Comparison of ENCODE assay signal across 33 cellular contexts in genomic region chr17:322006-322780, GRCh38. TPM values are rescaled to one million over a fixed set of nuclear protein-coding genes. Genes with fewer than 3 reads are reported as not detected.
A peak's percentile ranks its signal among the peaks of the same experiment; 100 is the strongest.
DNase-seq lines count a peak whose midpoint lies in the region; ATAC-seq, FAIRE-seq and TF ChIP-seq lines count a peak whose summit lies in the region.
"Had no signal": no experiment of that assay in that cellular context is flagged by ENCODE, and none has a peak within 500 bp of the region (broad histone marks: within the 10 kb centered on the region; RNA-seq: fewer than 3 reads in every experiment).

No MANE protein-coding gene starts in this region.

- H3K27me3 Mint-ChIP-seq in chondrocyte (ENCODE audit: low read depth) = peaks cover 13% of the 10 kb centered on the region
- H3K27me3 Mint-ChIP-seq in nephron (ENCODE audit: low read depth) = peaks cover 22% of the 10 kb centered on the region
- H3K27me3 Mint-ChIP-seq: activated CD8-positive, alpha-beta memory T cell treated with anti-CD3 and anti-CD28 coated beads, Interleukin-2, amount 10 ng/mL, durations not matched to agents 7 days and 5 days; progenitor cell of endocrine pancreas had no signal

- FAIRE-seq in GM12891 (lab: Jason Lieb, UNC) = no peak

- H3K36me3 Mint-ChIP-seq in chondrocyte (ENCODE audit: low read depth) = peaks cover 6% of the 10 kb centered on the region
- H3K36me3 Mint-ChIP-seq in nephron (ENCODE audit: low read depth) = peaks cover 24% of the 10 kb centered on the region
- H3K36me3 Mint-ChIP-seq: activated CD8-positive, alpha-beta memory T cell treated with anti-CD3 and anti-CD28 coated beads, Interleukin-2, amount 10 ng/mL, durations not matched to agents 7 days and 5 days; CD14-positive monocyte; stimulated activated effector memory CD8-positive, alpha-beta T cell treated with anti-CD3 and anti-CD28 coated beads, Interleukin-12 subunit alpha, Interleukin-12 subunit beta, amount 100 ng/mL, for 72 hours had no signal

- TF ChIP-seq CTCF in chondrocyte (IDR thresholded peaks at IDR 0.05) (no peak), nephron (IDR thresholded peaks at IDR 0.05; ENCODE audit: unreplicated experiment in 3 of 3) (no peak), spleen (IDR thresholded peaks at IDR 0.05 in 8 of 11, conservative IDR thresholded peaks at IDR 0.05 in 3 of 11) (no peak), GM10266 (IDR thresholded peaks at IDR 0.05; ENCODE audit: control insufficient read depth, insufficient read depth, low read depth, missing control alignments) (no peak)

- H3K27ac Mint-ChIP-seq in chondrocyte (ENCODE audit: unreplicated experiment) (no peak overlapping the region), nephron (peak overlapping the region; percentile 45 to 71 (median 59))
- H3K27ac Mint-ChIP-seq: activated CD8-positive, alpha-beta memory T cell treated with anti-CD3 and anti-CD28 coated beads, Interleukin-2, amount 10 ng/mL, durations not matched to agents 7 days and 5 days; memory B cell; stimulated activated effector memory CD8-positive, alpha-beta T cell treated with anti-CD3 and anti-CD28 coated beads, Interleukin-12 subunit alpha, Interleukin-12 subunit beta, amount 100 ng/mL, for 72 hours had no signal

- H3K27me3 ChIP-seq in spleen (replicated peaks in 1 of 7) = no peaks in the 10 kb centered on the region
- H3K27me3 ChIP-seq: adrenal gland, body of pancreas, transverse colon had no signal

- H3K9me3 Mint-ChIP-seq in chondrocyte (ENCODE audit: low read depth) (no peaks in the 10 kb centered on the region), nephron (peaks cover 13% of the 10 kb centered on the region)
- H3K9me3 Mint-ChIP-seq: activated T-cell treated with anti-CD3 and anti-CD28 coated beads, Interleukin-2, amount 50 U/mL, for 4 hours; stimulated activated effector memory CD8-positive, alpha-beta T cell treated with anti-CD3 and anti-CD28 coated beads, Interleukin-12 subunit alpha, Interleukin-12 subunit beta, amount 100 ng/mL, for 72 hours had no signal

- H3K36me3 ChIP-seq in spleen = peaks cover 0 to 65% (median 13%) of the 10 kb centered on the region in 6 donors
- H3K36me3 ChIP-seq: neutrophil, transverse colon had no signal

- DNase-seq in activated effector memory CD4-positive, alpha-beta T cell treated with anti-CD3 and anti-CD28 coated beads, Interleukin-2, amount 50 U/mL, for 16 hours = peak; percentile 51
- no peak for DNase-seq in activated effector memory CD4-positive, alpha-beta T cell treated with Interleukin-2 at 50 U/mL for 16 hours
- DNase-seq in chondrocyte (ENCODE audit: low spot score) = peak; percentile 69
- DNase-seq in spleen = peak; percentile 35
- no peak for DNase-seq in GM12891 (ENCODE audit: insufficient read length, low spot score)
- no peak for DNase-seq in GM10266 (ENCODE audit: extremely low spot score)
- DNase-seq: 8988T; activated CD4-positive, alpha-beta T cell treated with anti-CD3 and anti-CD28 coated beads, Interleukin-2, amount 50 U/mL, for 1 hour; activated CD4-positive, CD25-positive, alpha-beta regulatory T cell; activated CD8-positive, alpha-beta memory T cell treated with anti-CD3 and anti-CD28 coated beads, Interleukin-2, amount 10 ng/mL, durations not matched to agents 7 days and 5 days; activated T-cell treated with anti-CD3 and anti-CD28 coated beads, Interleukin-2, amount 50 U/mL, for 4 hours; DMS79; foreskin melanocyte; GDM1; GOT3; KG1; MM.1S; NCI-H1105 treated with DMSO at 0.1 percent for 48 hours; NCI-H1930; NK-92 treated with Interleukin-12 subunit alpha and Interleukin-12 subunit beta, amount 100 ng/mL, for 24 hours; T-helper 1 cell; transverse colon had no signal

- no peak overlapping the region for H3K27ac ChIP-seq in spleen
- H3K27ac ChIP-seq: adrenal gland, body of pancreas, HL-60, neutrophil, SK-N-MC, transverse colon had no signal

- no peak overlapping the region for H3K4me3 ChIP-seq in spleen
- H3K4me3 ChIP-seq: adrenal gland, body of pancreas, SK-N-MC, transverse colon had no signal

- no peak overlapping the region for H3K4me3 Mint-ChIP-seq in chondrocyte (ENCODE audit: unreplicated experiment)
- H3K4me3 Mint-ChIP-seq in nephron = peak overlapping the region; percentile 0 to 71 (median 39)
- H3K4me3 Mint-ChIP-seq: activated CD8-positive, alpha-beta memory T cell treated with anti-CD3 and anti-CD28 coated beads, Interleukin-2, amount 10 ng/mL, durations not matched to agents 7 days and 5 days; activated T-cell treated with anti-CD3 and anti-CD28 coated beads, Interleukin-2, amount 50 U/mL, for 4 hours; CD14-positive monocyte; memory B cell; stimulated activated effector memory CD8-positive, alpha-beta T cell treated with anti-CD3 and anti-CD28 coated beads, Interleukin-12 subunit alpha, Interleukin-12 subunit beta, amount 100 ng/mL, for 72 hours had no signal

- intact Hi-C loops in spleen (cut with DNase I; ENCODE audit: low total_unique reads) = no loop called here

- ATAC-seq in HG03439 (IDR thresholded peaks at IDR 0.05; ENCODE audit: unreplicated experiment) = no peak
- ATAC-seq: activated CD8-positive, alpha-beta memory T cell treated with anti-CD3 and anti-CD28 coated beads, Interleukin-2, amount 10 ng/mL, durations not matched to agents 7 days and 5 days; activated T-cell treated with anti-CD3 and anti-CD28 coated beads, Interleukin-2, amount 50 U/mL, for 4 hours; stimulated activated effector memory CD8-positive, alpha-beta T cell treated with anti-CD3 and anti-CD28 coated beads, Interleukin-12 subunit alpha, Interleukin-12 subunit beta, amount 100 ng/mL, for 72 hours had no signal

- H3K4me1 Mint-ChIP-seq in chondrocyte (ENCODE audit: low read depth) = no peaks in the 10 kb centered on the region
- peaks cover 38% of the 10 kb centered on the region for H3K4me1 Mint-ChIP-seq in nephron
- H3K4me1 Mint-ChIP-seq: activated CD8-positive, alpha-beta memory T cell treated with anti-CD3 and anti-CD28 coated beads, Interleukin-2, amount 10 ng/mL, durations not matched to agents 7 days and 5 days; CD14-positive monocyte; memory B cell; stimulated activated effector memory CD8-positive, alpha-beta T cell treated with anti-CD3 and anti-CD28 coated beads, Interleukin-12 subunit alpha, Interleukin-12 subunit beta, amount 100 ng/mL, for 72 hours had no signal

- TF ChIP-seq POLR2A in spleen (IDR thresholded peaks at IDR 0.05) (no peak), GM12891 (IDR thresholded peaks at IDR 0.05; ENCODE audit: low read depth, low read length) (no peak)

- H3K4me1 ChIP-seq in spleen = no peaks in the 10 kb centered on the region
- H3K4me1 ChIP-seq: adrenal gland, body of pancreas, transverse colon had no signal

- 78 to 88% (median 85%) methylated on average over 27 of the region's 27 CpGs for WGBS in spleen, 5 donors

- no peaks in the 10 kb centered on the region for H3K9me3 ChIP-seq in spleen
- H3K9me3 ChIP-seq: adrenal gland, body of pancreas, neutrophil, transverse colon had no signal

TF ChIP-seq in GM12891, 5 proteins besides CTCF, POLR2A, EP300 and RAD21:
- TF ChIP-seq TAF1 (IDR thresholded peaks at IDR 0.05; ENCODE audit: low read depth, low read length) = no peak
- no peak for TF ChIP-seq POU2F2 (IDR thresholded peaks at IDR 0.05; ENCODE audit: low read depth, low read length)
- TF ChIP-seq PAX5 (IDR thresholded peaks at IDR 0.05; ENCODE audit: insufficient read depth, low read length, severe bottlenecking) = no peak

RNA-seq across cellular contexts. Expression of gene RPH3AL, which starts 30.4 kb away (rescaled TPM):
- total RNA-seq in chondrocyte = 3.4 to 4.1 TPM (median 4.0 TPM) in 3 replicates
- 100 to 1,000 TPM in 1 of 7 donors, 10 to 100 TPM in 6; 44.2 to 182 (median 58.6) TPM for total RNA-seq in spleen
- polyA plus RNA-seq in spleen = 10 to 100 TPM in 1 of 3 donors, 1 to 10 TPM in 2; 4.8 to 27.1 (median 7.4) TPM
- 0.30 TPM for polyA plus RNA-seq in GM12891 (2012; ENCODE audit: low read depth, missing spikeins)

Comparison
In these comparisons a context has a peak if more than half of its experiments do, and no peak if none do; other contexts are left out.
1. DNase-seq: peak in activated effector memory CD4-positive, alpha-beta T cell treated with anti-CD3 and anti-CD28 coated beads, Interleukin-2, amount 50 U/mL, for 16 hours (single experiment), chondrocyte (single experiment) and spleen (single experiment); none in activated effector memory CD4-positive, alpha-beta T cell treated with Interleukin-2 at 50 U/mL for 16 hours (single experiment), GM12891 (single experiment) and GM10266 (single experiment).